ENCODE assay signal across 7 cellular contexts in the genomic region with DNA sequence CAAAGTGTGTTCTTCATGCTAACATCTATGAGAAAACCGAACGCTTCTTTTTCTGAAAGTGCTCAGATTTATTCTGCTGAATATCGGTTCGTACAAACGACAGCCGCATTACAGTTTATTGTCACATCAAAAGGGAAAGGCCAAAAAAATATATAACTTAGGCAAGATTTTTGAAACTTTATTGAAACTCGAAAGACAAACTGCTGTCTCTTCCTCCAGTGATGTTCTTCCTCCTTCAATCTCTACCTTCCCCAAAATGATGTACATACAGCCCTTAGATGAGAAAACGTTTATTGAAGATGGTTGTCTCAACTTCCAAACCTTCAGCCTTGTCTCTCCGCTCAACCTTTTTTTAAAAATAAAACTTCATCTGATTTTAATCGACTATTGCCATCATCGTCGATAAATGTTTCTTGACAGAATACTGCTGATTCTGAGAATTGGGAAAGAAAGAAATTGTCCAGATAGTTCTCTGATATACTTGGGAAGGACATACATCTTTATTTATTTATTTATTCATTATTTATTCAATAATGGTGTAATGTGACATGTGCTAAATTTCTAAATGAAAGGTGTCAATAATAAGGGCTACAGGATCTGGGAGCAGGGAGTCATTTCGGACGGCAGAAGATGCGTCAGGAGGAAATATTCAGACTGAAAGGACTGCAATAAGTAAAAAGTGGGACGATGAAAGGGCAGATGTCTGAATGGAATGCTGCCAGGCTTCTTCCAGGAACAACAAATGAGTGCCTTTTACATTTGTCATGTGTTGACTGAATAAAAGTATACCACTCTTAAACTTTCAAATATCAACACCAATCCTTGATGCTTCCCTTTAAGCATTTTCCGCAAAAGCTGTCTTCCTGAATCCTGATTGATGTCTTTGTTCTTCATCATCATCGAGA. TPM values are rescaled to one million over a fixed set of nuclear protein-coding genes. Genes with fewer than 3 reads are reported as not detected.
DNase-seq lines count a peak whose midpoint lies in the region; ATAC-seq and TF ChIP-seq lines count a peak whose summit lies in the region.

No MANE protein-coding gene starts in this region.

- no peaks in the 10 kb centered on the region for H3K79me2 ChIP-seq in HCT116 (ENCODE audit: insufficient read depth, low read length)

- H3K4me3 Mint-ChIP-seq in glutamatergic neuron (ENCODE audit: unreplicated experiment): peak overlapping the region; percentile 87

- DNase-seq in HCT116 (ENCODE audit: low read depth, low spot score) (no peak), glutamatergic neuron (no peak), NCI-H2196 (lab: John Stamatoyannopoulos, UW; ENCODE audit: unreplicated experiment) (no peak)

- H3K9me3 ChIP-seq in HCT116 (ENCODE audit: control insufficient read depth in 1 of 2, insufficient read depth in 1 of 2, low read depth in 1 of 2, low read length in 2 of 2): no peaks in the 10 kb centered on the region

- H3K27me3 Mint-ChIP-seq in glutamatergic neuron (ENCODE audit: unreplicated experiment): peaks cover 1% of the 10 kb centered on the region

- no peaks in the 10 kb centered on the region for H3K27me3 ChIP-seq in HCT116 (ENCODE audit: insufficient read depth, low read length)

- no peaks in the 10 kb centered on the region for H3K9me2 ChIP-seq in HCT116 (ENCODE audit: insufficient read depth)

- peak overlapping the region; percentile 91 for H2AFZ ChIP-seq in HCT116 (ENCODE audit: low read depth, low read length, poor library complexity, severe bottlenecking)

- H4K20me1 ChIP-seq in HCT116 (ENCODE audit: insufficient read depth): no peaks in the 10 kb centered on the region

- H3K9ac ChIP-seq in HCT116 (ENCODE audit: low read length): peak overlapping the region; percentile 59

- RAD21 ChIA-PET in HCT116 (lab: Charles Lee; ENCODE audit: low non-redundant PET in 1 of 2, low total read pairs in 2 of 2, uncharacterized antibody in 2 of 2, unreplicated experiment in 2 of 2): no interaction called here

- TSS peak; percentile 62 for BruUV-seq in HCT116 (replicated peaks; lab: Mats Ljungman, UMichigan)

- TF ChIP-seq POLR2A in HCT116 (IDR thresholded peaks at IDR 0.05; ENCODE audit: borderline replicate concordance, extremely low read depth, insufficient read depth, insufficient read length): no peak

- peaks cover 12% of the 10 kb centered on the region for H3K4me1 Mint-ChIP-seq in glutamatergic neuron (ENCODE audit: low read depth, unreplicated experiment)

- no peaks in the 10 kb centered on the region for H3K9me3 Mint-ChIP-seq in glutamatergic neuron (ENCODE audit: unreplicated experiment)

- no peak for TF ChIP-seq CTCF in HCT116 (IDR thresholded peaks at IDR 0.05 in 2 of 3, conservative IDR thresholded peaks at IDR 0.05 in 1 of 3; ENCODE audit: borderline replicate concordance in 1 of 3, insufficient read depth in 1 of 3, low read depth in 2 of 3, low read length in 2 of 3)
- TF ChIP-seq CTCF in VCaP (conservative IDR thresholded peaks at IDR 0.05): no peak
- no peak for TF ChIP-seq CTCF in glutamatergic neuron (IDR thresholded peaks at IDR 0.05; ENCODE audit: partially characterized antibody, unreplicated experiment)

- no peaks in the 10 kb centered on the region for H3K36me3 Mint-ChIP-seq in glutamatergic neuron (ENCODE audit: unreplicated experiment)

- CTCF ChIA-PET in HCT116 (lab: Charles Lee): interaction anchor here (1.0 kb wide), 1 partner anchor 16 kb away, joined by 12 read pairs; no protein-coding TSS in a partner anchor

- POLR2A ChIA-PET in HCT116 (lab: Charles Lee): interaction anchor here (1.5 kb wide), 1 partner anchor 10 kb away, joined by 3 read pairs; no protein-coding TSS in a partner anchor

- intact Hi-C loops in HCT116 (cut with micrococcal nuclease): loop anchor here (5.0 kb wide), 1 partner anchor 474 kb away; the partner anchor contains the start of gene MDM2

- H3K4me1 ChIP-seq in HCT116 (ENCODE audit: control insufficient read depth in 1 of 2, insufficient read depth in 2 of 2, low read length in 2 of 2): peaks cover 7 to 13% of the 10 kb centered on the region in 2 experiments

- H3K4me3 ChIP-seq in HCT116 (replicated peaks in 1 of 2; ENCODE audit: low read depth in 1 of 2, low read length in 2 of 2) (peak overlapping the region; percentile 71 to 81), skin epidermis (peak overlapping the region; percentile 57 to 86 (median 78))

- TF ChIP-seq RAD21 in HCT116 (IDR thresholded peaks at IDR 0.05; ENCODE audit: low read depth): no peak

- H3K27ac ChIP-seq in HCT116 (ENCODE audit: low read depth, low read length) (0 out of 2 replicates have a peak overlapping the region, but pooled peaks have one; percentile 24), VCaP (peak overlapping the region; percentile 60), skin epidermis (peak overlapping the region in 17 of 21 experiments; percentile 48 to 83 (median 68))

- no peaks in the 10 kb centered on the region for H3K36me3 ChIP-seq in HCT116 (ENCODE audit: control insufficient read depth in 1 of 2, insufficient read depth in 2 of 2, low read length in 2 of 2)

- peak overlapping the region; percentile 86 for H3K4me2 ChIP-seq in HCT116 (ENCODE audit: low read length)

- H3K27ac Mint-ChIP-seq in glutamatergic neuron (ENCODE audit: unreplicated experiment): no peak overlapping the region

- ATAC-seq in HCT116 (no peak), HG02870 (IDR thresholded peaks at IDR 0.05; ENCODE audit: unreplicated experiment) (no peak), HG02623 (IDR thresholded peaks at IDR 0.05; ENCODE audit: unreplicated experiment) (no peak)

TF ChIP-seq in HCT116, 20 proteins besides CTCF, POLR2A, EP300 and RAD21 (continues in another document):
- no peak for TF ChIP-seq SIN3A (IDR thresholded peaks at IDR 0.05; ENCODE audit: low read depth)
- no peak for TF ChIP-seq JUND (IDR thresholded peaks at IDR 0.05)
- TF ChIP-seq ZNF274 (IDR thresholded peaks at IDR 0.05; ENCODE audit: low read depth, low read length): no peak
- TF ChIP-seq, protein P1, sequence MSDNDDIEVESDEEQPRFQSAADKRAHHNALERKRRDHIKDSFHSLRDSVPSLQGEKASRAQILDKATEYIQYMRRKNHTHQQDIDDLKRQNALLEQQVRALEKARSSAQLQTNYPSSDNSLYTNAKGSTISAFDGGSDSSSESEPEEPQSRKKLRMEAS (IDR thresholded peaks at IDR 0.05): no peak
- no peak for TF ChIP-seq REST (IDR thresholded peaks at IDR 0.05; ENCODE audit: low read depth)
- no peak for TF ChIP-seq YY1 (IDR thresholded peaks at IDR 0.05; ENCODE audit: extremely low read depth, insufficient replicate concordance, low read depth, low read length)
- TF ChIP-seq CBX3 (IDR thresholded peaks at IDR 0.05; ENCODE audit: low read depth): no peak
- TF ChIP-seq, protein P2, sequence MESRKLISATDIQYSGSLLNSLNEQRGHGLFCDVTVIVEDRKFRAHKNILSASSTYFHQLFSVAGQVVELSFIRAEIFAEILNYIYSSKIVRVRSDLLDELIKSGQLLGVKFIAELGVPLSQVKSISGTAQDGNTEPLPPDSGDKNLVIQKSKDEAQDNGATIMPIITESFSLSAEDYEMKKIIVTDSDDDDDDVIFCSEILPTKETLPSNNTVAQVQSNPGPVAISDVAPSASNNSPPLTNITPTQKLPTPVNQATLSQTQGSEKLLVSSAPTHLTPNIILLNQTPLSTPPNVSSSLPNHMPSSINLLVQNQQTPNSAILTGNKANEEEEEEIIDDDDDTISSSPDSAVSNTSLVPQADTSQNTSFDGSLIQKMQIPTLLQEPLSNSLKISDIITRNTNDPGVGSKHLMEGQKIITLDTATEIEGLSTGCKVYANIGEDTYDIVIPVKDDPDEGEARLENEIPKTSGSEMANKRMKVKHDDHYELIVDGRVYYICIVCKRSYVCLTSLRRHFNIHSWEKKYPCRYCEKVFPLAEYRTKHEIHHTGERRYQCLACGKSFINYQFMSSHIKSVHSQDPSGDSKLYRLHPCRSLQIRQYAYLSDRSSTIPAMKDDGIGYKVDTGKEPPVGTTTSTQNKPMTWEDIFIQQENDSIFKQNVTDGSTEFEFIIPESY (IDR thresholded peaks at IDR 0.05; ENCODE audit: extremely low read depth, insufficient replicate concordance, low read length): no peak
- no peak for TF ChIP-seq SRF (IDR thresholded peaks at IDR 0.05; ENCODE audit: low read depth)
- TF ChIP-seq EZH2phosphoT487 (IDR thresholded peaks at IDR 0.05; ENCODE audit: borderline replicate concordance): no peak
- no peak for TF ChIP-seq ZFX (IDR thresholded peaks at IDR 0.05)
- TF ChIP-seq TCF7L2 (IDR thresholded peaks at IDR 0.05; ENCODE audit: borderline replicate concordance, extremely low read depth, insufficient read depth, insufficient read length): no peak
- no peak for TF ChIP-seq EZH2 (IDR thresholded peaks at IDR 0.05)
- no peak for TF ChIP-seq ELF1 (IDR thresholded peaks at IDR 0.05; ENCODE audit: borderline replicate concordance, low read depth)
- no peak for TF ChIP-seq ATF3 (IDR thresholded peaks at IDR 0.05)

RNA-seq across cellular contexts. Expression of gene MDM1, which starts 0.8 kb away (rescaled TPM):
- total RNA-seq in HCT116 (2021; ENCODE audit: unreplicated experiment) (10.0 TPM), glutamatergic neuron (ENCODE audit: unreplicated experiment) (7.9 TPM)
- polyA plus RNA-seq in HCT116 (2012): 1.7 and 2.5 TPM in 2 replicates
